1 cellular context compared by ENCODE assay signal in genomic region chr2:102436284-102436683, GRCh38.
TF ChIP-seq lines count a peak whose summit lies in the region.

No MANE protein-coding gene starts in this region.

TF ChIP-seq in GM12878, 131 proteins besides CTCF, POLR2A, EP300 and RAD21 (continued from another document):
- TF ChIP-seq SIN3A (IDR thresholded peaks at IDR 0.05; ENCODE audit: low read depth, low read length) (no peak), NFIC (IDR thresholded peaks at IDR 0.05; ENCODE audit: low read depth, low read length) (peak; percentile 80; the same call in 1 of the 2 replicates), POU2F2 (IDR thresholded peaks at IDR 0.05; ENCODE audit: borderline replicate concordance, low read depth, low read length) (0 out of 3 replicates have a peak, but pooled peaks have one; percentile 12), NR2F1 (conservative IDR thresholded peaks at IDR 0.05) (no peak), BHLHE40 (IDR thresholded peaks at IDR 0.05; ENCODE audit: borderline replicate concordance in 1 of 2, low read depth in 2 of 2, low read length in 1 of 2) (peak in 1 of 2 experiments; percentile 36; a peak in 1 of 4 replicates), RELB (IDR thresholded peaks at IDR 0.05; ENCODE audit: low read depth) (peak; percentile 87), NKRF (conservative IDR thresholded peaks at IDR 0.05) (no peak), EED (IDR thresholded peaks at IDR 0.05; ENCODE audit: low read depth) (peak; percentile 98), FOXM1 (IDR thresholded peaks at IDR 0.05; ENCODE audit: low read depth, low read length) (peak; percentile 69; the same call in 1 of the 2 replicates), DPF2 (IDR thresholded peaks at IDR 0.05) (peak; percentile 48; the same call in 1 of the 2 replicates), ZSCAN29 (IDR thresholded peaks at IDR 0.05) (no peak), CEBPZ (IDR thresholded peaks at IDR 0.05; ENCODE audit: low read depth, low read length) (no peak), CHD2 (IDR thresholded peaks at IDR 0.05; ENCODE audit: borderline replicate concordance, low read depth, low read length) (no peak), SKIL (IDR thresholded peaks at IDR 0.05; ENCODE audit: low read depth, poor library complexity, severe bottlenecking) (no peak), IKZF1 (conservative IDR thresholded peaks at IDR 0.05) (peak; percentile 93), GATAD2B (conservative IDR thresholded peaks at IDR 0.05; ENCODE audit: low read depth) (no peak), ETV6 (conservative IDR thresholded peaks at IDR 0.05 in 1 of 2, IDR thresholded peaks at IDR 0.05 in 1 of 2; ENCODE audit: borderline replicate concordance in 1 of 2, low read depth in 1 of 2) (peak in 1 of 2 experiments; percentile 37; a peak in 1 of 4 replicates), CBFB (IDR thresholded peaks at IDR 0.05; ENCODE audit: low read depth) (no peak), RUNX3 (IDR thresholded peaks at IDR 0.05; ENCODE audit: low read length) (peak; percentile 90), ATF2 (IDR thresholded peaks at IDR 0.05; ENCODE audit: low read length) (peak; percentile 55; the same call in 1 of the 2 replicates), MTA3 (IDR thresholded peaks at IDR 0.05; ENCODE audit: borderline replicate concordance, low read length) (0 out of 2 replicates have a peak, but pooled peaks have one; percentile 51), JUNB (IDR thresholded peaks at IDR 0.05) (peak; percentile 27; the same call in 1 of the 2 replicates), CREM (IDR thresholded peaks at IDR 0.05; ENCODE audit: low read depth) (peak; percentile 51; the same call in 1 of the 2 replicates), BACH1 (IDR thresholded peaks at IDR 0.05; ENCODE audit: borderline replicate concordance) (no peak), IKZF2 (IDR thresholded peaks at IDR 0.05) (peak; percentile 93 to 94), RELA (IDR thresholded peaks at IDR 0.05; ENCODE audit: borderline replicate concordance, partially characterized antibody) (peak; percentile 72), ZNF24 (IDR thresholded peaks at IDR 0.05) (no peak), BCL11A (IDR thresholded peaks at IDR 0.05; ENCODE audit: low read depth, low read length) (0 out of 2 replicates have a peak, but pooled peaks have one; percentile 37), TCF12 (IDR thresholded peaks at IDR 0.05; ENCODE audit: low read depth, low read length) (0 out of 2 replicates have a peak, but pooled peaks have one; percentile 7), IRF4 (IDR thresholded peaks at IDR 0.05; ENCODE audit: low read depth, low read length) (peak; percentile 36; the same call in 1 of the 2 replicates), TCF3 (IDR thresholded peaks at IDR 0.05; ENCODE audit: borderline replicate concordance, insufficient read depth, low read depth, low read length) (no peak)
